Comparison of ENCODE assay signal across 22 cellular contexts in genomic region chr4:135533053-135533452, GRCh38.
"Had no signal": no experiment of that assay in that cellular context is flagged by ENCODE, and none has a peak within 500 bp of the region (broad histone marks: within the 10 kb centered on the region; RNA-seq: fewer than 3 reads in every experiment).

No MANE protein-coding gene starts in this region.

- DNase-seq: activated CD4-positive, alpha-beta T cell treated with anti-CD3 and anti-CD28 coated beads, Interleukin-2, amount 10 ng/mL, durations not matched to agents 24 days and 14 days; activated CD4-positive, alpha-beta T cell treated with anti-CD3 and anti-CD28 coated beads, Interleukin-2, amount 50 U/mL, for 48 hours; activated CD8-positive, alpha-beta T cell treated with anti-CD3 and anti-CD28 coated beads, Interleukin-2, amount 10 ng/mL, durations not matched to agents 7 days and 5 days; activated gamma-delta T cell; activated naive CD4-positive, alpha-beta T cell treated with Interleukin-2 at 50 U/mL for 16 hours; activated naive CD8-positive, alpha-beta T cell treated with anti-CD3 and anti-CD28 coated beads, Interleukin-2, amount 10 ng/mL, durations not matched to agents 7 days and 5 days; activated T-cell treated with anti-CD3 and anti-CD28 coated beads, Interleukin-2, amount 50 U/mL, for 24 hours; amygdala; colonic mucosa; KG1; MM.1S; NCI-H1105; NCI-H1436 treated with DMSO at 0.1 percent for 48 hours; NCI-H1694 treated with DMSO at 0.1 percent for 48 hours; NCI-H2029; NCI-H345; NCI-H524 treated with DMSO at 0.1 percent for 48 hours; NCI-H748 treated with DMSO at 0.1 percent for 48 hours; NK-92 treated with Interleukin-12 subunit alpha and Interleukin-12 subunit beta, amount 100 ng/mL, for 24 hours; PC-9; SJCRH30; T1000 had no signal
